Comparison of ENCODE assay signal across 8 cellular contexts in the genomic region with DNA sequence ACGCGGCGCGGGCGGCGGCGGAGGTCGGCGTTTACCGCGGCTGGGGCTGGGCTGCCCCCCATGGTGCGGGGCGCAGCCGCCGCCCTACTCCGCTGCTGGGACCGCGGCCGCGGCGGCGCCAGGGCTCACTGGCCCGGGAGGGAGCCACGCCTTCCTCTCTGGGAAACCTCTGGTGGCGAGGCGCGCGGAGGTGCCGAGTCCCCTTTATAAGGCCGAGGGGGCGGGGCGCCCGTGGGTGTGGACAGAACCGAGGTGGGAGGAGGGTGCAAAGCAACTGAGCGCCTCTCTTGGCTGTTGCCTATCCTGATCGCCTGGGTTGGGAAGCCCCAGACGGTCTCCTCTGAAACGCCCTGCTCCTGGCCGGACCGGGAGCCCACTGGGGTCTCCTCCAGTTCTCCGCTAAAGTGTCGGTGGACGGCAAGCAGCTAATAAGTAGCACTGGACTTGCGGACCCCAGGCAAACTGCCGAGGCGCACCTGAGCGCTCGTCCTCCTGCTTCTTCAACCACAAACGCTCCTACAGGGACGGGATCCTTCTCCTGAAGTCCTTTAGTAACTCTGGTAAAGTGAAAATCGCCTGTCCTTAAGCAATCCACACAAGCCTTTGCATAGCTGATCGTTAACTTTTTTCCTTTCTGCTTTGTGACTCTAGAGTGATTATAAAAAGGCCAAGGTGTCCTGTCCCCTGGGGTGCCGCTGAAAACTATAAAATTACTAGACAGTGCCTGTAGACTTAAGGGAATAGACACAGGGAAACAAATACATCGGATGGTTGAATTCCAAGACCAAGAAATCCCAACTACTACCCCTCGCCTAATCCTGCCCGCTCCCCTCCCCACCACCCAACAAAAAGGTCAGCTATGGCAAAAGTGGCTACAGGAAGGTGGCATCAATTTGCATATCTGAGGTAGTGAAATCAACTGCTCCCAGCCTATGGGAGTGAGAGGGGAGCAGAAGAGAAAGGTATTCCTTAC. TPM values are rescaled to one million over a fixed set of nuclear protein-coding genes. Genes with fewer than 3 reads are reported as not detected.
DNase-seq lines count a peak whose midpoint lies in the region; ATAC-seq and TF ChIP-seq lines count a peak whose summit lies in the region.

Gene PTGER3 (minus strand): TSS at position 182 of the 973 bp plus-strand sequence. CDS start 239 bp downstream, outside the sequence.

- H3K9me3 Mint-ChIP-seq in CD4-positive, CD25-positive, alpha-beta regulatory T cell = peaks cover 0 to 4% (median 0%) of the 10 kb centered on the region in 7 donors
- H3K9me3 Mint-ChIP-seq in activated T-helper 2 cell treated with anti-CD3 and anti-CD28 coated beads, Interferon-gamma antibody, Interleukin-2, Interleukin-4, amounts not matched to agents 10 μg/mL and 5 μg/mL and 100 μg/mL, durations not matched to agents 14 hours and 24 hours and 36 hours = no peaks in the 10 kb centered on the region

- peak; percentile 17 to 38 for ATAC-seq in CD4-positive, CD25-positive, alpha-beta regulatory T cell (ENCODE audit: low read depth in 2 of 2)

- peak within 1 kb of the TSS; percentile 69 for H3K4me2 ChIP-seq in parathyroid adenoma (ENCODE audit: low read length)

- H3K36me3 ChIP-seq in CD4-positive, CD25-positive, alpha-beta regulatory T cell (ENCODE audit: control insufficient read depth, insufficient read depth, low read length) = no peaks in the 10 kb centered on the region
- no peaks in the 10 kb centered on the region for H3K36me3 ChIP-seq in parathyroid adenoma (ENCODE audit: control insufficient read depth, insufficient read depth, low read length)

- peak within 1 kb of the TSS; percentile 68 to 87 (median 78) for H3K4me3 Mint-ChIP-seq in CD4-positive, CD25-positive, alpha-beta regulatory T cell
- H3K4me3 Mint-ChIP-seq in activated T-helper 2 cell treated with anti-CD3 and anti-CD28 coated beads, Interferon-gamma antibody, Interleukin-2, Interleukin-4, amounts not matched to agents 10 μg/mL and 5 μg/mL and 100 μg/mL, durations not matched to agents 14 hours and 24 hours and 36 hours (ENCODE audit: low read depth) = peak within 1 kb of the TSS; percentile 78

- peak within 1 kb of the TSS; percentile 85 for H2AFZ ChIP-seq in parathyroid adenoma

- no peak within 1 kb of the TSS for H3K27ac ChIP-seq in CD4-positive, CD25-positive, alpha-beta regulatory T cell (ENCODE audit: insufficient read depth, low read length, poor library complexity, severe bottlenecking)
- H3K27ac ChIP-seq in parathyroid adenoma = peak within 1 kb of the TSS; percentile 32

- H3K27me3 ChIP-seq in CD4-positive, CD25-positive, alpha-beta regulatory T cell (ENCODE audit: control insufficient read depth, insufficient read depth, low read length) = peaks cover 29% of the 10 kb centered on the region
- no peaks in the 10 kb centered on the region for H3K27me3 ChIP-seq in parathyroid adenoma (ENCODE audit: control insufficient read depth, insufficient read depth, low read length)

- no peaks in the 10 kb centered on the region for H3K79me2 ChIP-seq in parathyroid adenoma

- no peaks in the 10 kb centered on the region for H3K9me3 ChIP-seq in CD4-positive, CD25-positive, alpha-beta regulatory T cell (ENCODE audit: control insufficient read depth in 2 of 2, low read length in 2 of 2)
- H3K9me3 ChIP-seq in parathyroid adenoma (ENCODE audit: control insufficient read depth, low read length) = no peaks in the 10 kb centered on the region

- peak within 1 kb of the TSS; percentile 38 for H3K4me3 ChIP-seq in CD4-positive, CD25-positive, alpha-beta regulatory T cell (ENCODE audit: low read depth, low read length)
- peak within 1 kb of the TSS; percentile 42 for H3K4me3 ChIP-seq in parathyroid adenoma (ENCODE audit: low read depth, low read length)

- intact Hi-C loops in activated T-helper 2 cell treated with anti-CD3 and anti-CD28 coated beads, Interferon-gamma antibody, Interleukin-2, Interleukin-4, amounts not matched to agents 10 μg/mL and 5 μg/mL and 100 μg/mL, durations not matched to agents 14 hours and 24 hours and 36 hours (cut with micrococcal nuclease) = loop anchor here (5.0 to 10.0 kb wide), 2 partner anchors 133 to 281 kb away; no protein-coding TSS in a partner anchor

- no peak for TF ChIP-seq CTCF in parathyroid adenoma (IDR thresholded peaks at IDR 0.05)

- peak in 2 of 3 donors; percentile 17 to 36 for DNase-seq in CD4-positive, CD25-positive, alpha-beta regulatory T cell
- DNase-seq in H4 (ENCODE audit: low spot score) (peak; percentile 37), NCI-H748 treated with DMSO at 0.1 percent for 48 hours (lab: John Stamatoyannopoulos, UW) (peak; percentile 79), glomerular visceral epithelial cell (ENCODE audit: extremely low spot score) (peak; percentile 38), midbrain (lab: John Stamatoyannopoulos, UW) (no peak), NCI-H2196 (lab: John Stamatoyannopoulos, UW; ENCODE audit: unreplicated experiment) (no peak)
- DNase-seq in activated T-helper 2 cell treated with anti-CD3 and anti-CD28 coated beads, Interferon-gamma antibody, Interleukin-2, Interleukin-4, amounts not matched to agents 10 μg/mL and 5 μg/mL and 100 μg/mL, durations not matched to agents 14 hours and 24 hours and 36 hours (ENCODE audit: low spot score) = peak; percentile 43

- no peak within 1 kb of the TSS for H3K27ac Mint-ChIP-seq in CD4-positive, CD25-positive, alpha-beta regulatory T cell
- H3K27ac Mint-ChIP-seq in activated T-helper 2 cell treated with anti-CD3 and anti-CD28 coated beads, Interferon-gamma antibody, Interleukin-2, Interleukin-4, amounts not matched to agents 10 μg/mL and 5 μg/mL and 100 μg/mL, durations not matched to agents 14 hours and 24 hours and 36 hours = no peak within 1 kb of the TSS

- peaks cover 0 to 24% (median 12%) of the 10 kb centered on the region in 4 donors for H3K4me1 Mint-ChIP-seq in CD4-positive, CD25-positive, alpha-beta regulatory T cell
- H3K4me1 Mint-ChIP-seq in activated T-helper 2 cell treated with anti-CD3 and anti-CD28 coated beads, Interferon-gamma antibody, Interleukin-2, Interleukin-4, amounts not matched to agents 10 μg/mL and 5 μg/mL and 100 μg/mL, durations not matched to agents 14 hours and 24 hours and 36 hours (ENCODE audit: low read depth) = peaks cover 18% of the 10 kb centered on the region

- H3K4me1 ChIP-seq in CD4-positive, CD25-positive, alpha-beta regulatory T cell (ENCODE audit: control insufficient read depth, insufficient read depth, low read length, poor library complexity, severe bottlenecking) = peaks cover 18% of the 10 kb centered on the region
- H3K4me1 ChIP-seq in parathyroid adenoma = no peaks in the 10 kb centered on the region

- peaks cover 53% of the 10 kb centered on the region for H3K27me3 Mint-ChIP-seq in CD4-positive, CD25-positive, alpha-beta regulatory T cell
- H3K27me3 Mint-ChIP-seq in activated T-helper 2 cell treated with anti-CD3 and anti-CD28 coated beads, Interferon-gamma antibody, Interleukin-2, Interleukin-4, amounts not matched to agents 10 μg/mL and 5 μg/mL and 100 μg/mL, durations not matched to agents 14 hours and 24 hours and 36 hours (ENCODE audit: low read depth) = peaks cover 52% of the 10 kb centered on the region

- H3K9ac ChIP-seq in parathyroid adenoma = no peak within 1 kb of the TSS

- no peaks in the 10 kb centered on the region for H3K36me3 Mint-ChIP-seq in CD4-positive, CD25-positive, alpha-beta regulatory T cell
- no peaks in the 10 kb centered on the region for H3K36me3 Mint-ChIP-seq in activated T-helper 2 cell treated with anti-CD3 and anti-CD28 coated beads, Interferon-gamma antibody, Interleukin-2, Interleukin-4, amounts not matched to agents 10 μg/mL and 5 μg/mL and 100 μg/mL, durations not matched to agents 14 hours and 24 hours and 36 hours (ENCODE audit: low read depth)

RNA-seq across cellular contexts. Expression of gene PTGER3, which starts in this region (rescaled TPM):
- total RNA-seq in CD4-positive, CD25-positive, alpha-beta regulatory T cell = 0.32 TPM
- polyA plus RNA-seq in CD4-positive, CD25-positive, alpha-beta regulatory T cell = not detected
- 0.50 and 2.4 TPM in 2 replicates for total RNA-seq in H4 (2014; rRNA removed; shearing (Covaris generic))
- total RNA-seq in activated T-helper 2 cell treated with anti-CD3 and anti-CD28 coated beads, Interferon-gamma antibody, Interleukin-2, Interleukin-4, amounts not matched to agents 10 μg/mL and 5 μg/mL and 100 μg/mL, durations not matched to agents 14 hours and 24 hours and 36 hours = 0.43 and 0.44 TPM in 2 replicates

Comparison
In these comparisons a context has a peak if more than half of its experiments do, and no peak if none do; other contexts are left out.
1. Peak in DNase-seq, ATAC-seq and H3K4me3 ChIP-seq in CD4-positive, CD25-positive, alpha-beta regulatory T cell; RNA of the gene not detected or under 1 TPM.
2. Peak in DNase-seq in activated T-helper 2 cell treated with anti-CD3 and anti-CD28 coated beads, Interferon-gamma antibody, Interleukin-2, Interleukin-4, amounts not matched to agents 10 μg/mL and 5 μg/mL and 100 μg/mL, durations not matched to agents 14 hours and 24 hours and 36 hours; RNA of the gene not detected or under 1 TPM.
3. DNase-seq: peak in H4 (single experiment), NCI-H748 treated with DMSO at 0.1 percent for 48 hours (single experiment) and glomerular visceral epithelial cell (single experiment); none in midbrain (single experiment) and NCI-H2196 (single experiment).